1 cellular context compared by ENCODE assay signal in the genomic region with DNA sequence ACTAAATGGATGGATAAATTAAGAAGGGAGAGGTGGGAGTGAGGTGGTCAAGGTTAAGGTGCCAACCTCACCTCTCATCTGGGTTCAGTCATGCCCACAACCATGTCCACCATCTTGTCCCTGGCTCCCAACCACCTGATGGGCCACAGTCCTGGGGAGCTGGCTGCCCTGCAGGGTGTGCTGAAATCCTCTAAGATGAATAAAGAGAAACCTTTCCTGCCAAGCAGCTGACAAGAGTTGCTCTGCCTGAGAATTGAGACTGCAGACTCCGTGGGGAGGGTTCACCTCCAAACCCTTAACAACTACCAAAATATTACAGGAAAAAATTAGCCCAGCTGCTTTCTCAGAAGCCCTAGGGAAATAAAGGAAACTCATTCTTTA.
TF ChIP-seq lines count a peak whose summit lies in the region.

No MANE protein-coding gene starts in this region.

TF ChIP-seq in HCT116, 20 proteins besides CTCF, POLR2A, EP300 and RAD21 (continued from another document):
- TF ChIP-seq, protein P1, sequence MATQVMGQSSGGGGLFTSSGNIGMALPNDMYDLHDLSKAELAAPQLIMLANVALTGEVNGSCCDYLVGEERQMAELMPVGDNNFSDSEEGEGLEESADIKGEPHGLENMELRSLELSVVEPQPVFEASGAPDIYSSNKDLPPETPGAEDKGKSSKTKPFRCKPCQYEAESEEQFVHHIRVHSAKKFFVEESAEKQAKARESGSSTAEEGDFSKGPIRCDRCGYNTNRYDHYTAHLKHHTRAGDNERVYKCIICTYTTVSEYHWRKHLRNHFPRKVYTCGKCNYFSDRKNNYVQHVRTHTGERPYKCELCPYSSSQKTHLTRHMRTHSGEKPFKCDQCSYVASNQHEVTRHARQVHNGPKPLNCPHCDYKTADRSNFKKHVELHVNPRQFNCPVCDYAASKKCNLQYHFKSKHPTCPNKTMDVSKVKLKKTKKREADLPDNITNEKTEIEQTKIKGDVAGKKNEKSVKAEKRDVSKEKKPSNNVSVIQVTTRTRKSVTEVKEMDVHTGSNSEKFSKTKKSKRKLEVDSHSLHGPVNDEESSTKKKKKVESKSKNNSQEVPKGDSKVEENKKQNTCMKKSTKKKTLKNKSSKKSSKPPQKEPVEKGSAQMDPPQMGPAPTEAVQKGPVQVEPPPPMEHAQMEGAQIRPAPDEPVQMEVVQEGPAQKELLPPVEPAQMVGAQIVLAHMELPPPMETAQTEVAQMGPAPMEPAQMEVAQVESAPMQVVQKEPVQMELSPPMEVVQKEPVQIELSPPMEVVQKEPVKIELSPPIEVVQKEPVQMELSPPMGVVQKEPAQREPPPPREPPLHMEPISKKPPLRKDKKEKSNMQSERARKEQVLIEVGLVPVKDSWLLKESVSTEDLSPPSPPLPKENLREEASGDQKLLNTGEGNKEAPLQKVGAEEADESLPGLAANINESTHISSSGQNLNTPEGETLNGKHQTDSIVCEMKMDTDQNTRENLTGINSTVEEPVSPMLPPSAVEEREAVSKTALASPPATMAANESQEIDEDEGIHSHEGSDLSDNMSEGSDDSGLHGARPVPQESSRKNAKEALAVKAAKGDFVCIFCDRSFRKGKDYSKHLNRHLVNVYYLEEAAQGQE (IDR thresholded peaks at IDR 0.05; ENCODE audit: low read depth) = no peak
- TF ChIP-seq EZH2phosphoT487 (IDR thresholded peaks at IDR 0.05; ENCODE audit: borderline replicate concordance) = no peak
